In the genomic region with DNA sequence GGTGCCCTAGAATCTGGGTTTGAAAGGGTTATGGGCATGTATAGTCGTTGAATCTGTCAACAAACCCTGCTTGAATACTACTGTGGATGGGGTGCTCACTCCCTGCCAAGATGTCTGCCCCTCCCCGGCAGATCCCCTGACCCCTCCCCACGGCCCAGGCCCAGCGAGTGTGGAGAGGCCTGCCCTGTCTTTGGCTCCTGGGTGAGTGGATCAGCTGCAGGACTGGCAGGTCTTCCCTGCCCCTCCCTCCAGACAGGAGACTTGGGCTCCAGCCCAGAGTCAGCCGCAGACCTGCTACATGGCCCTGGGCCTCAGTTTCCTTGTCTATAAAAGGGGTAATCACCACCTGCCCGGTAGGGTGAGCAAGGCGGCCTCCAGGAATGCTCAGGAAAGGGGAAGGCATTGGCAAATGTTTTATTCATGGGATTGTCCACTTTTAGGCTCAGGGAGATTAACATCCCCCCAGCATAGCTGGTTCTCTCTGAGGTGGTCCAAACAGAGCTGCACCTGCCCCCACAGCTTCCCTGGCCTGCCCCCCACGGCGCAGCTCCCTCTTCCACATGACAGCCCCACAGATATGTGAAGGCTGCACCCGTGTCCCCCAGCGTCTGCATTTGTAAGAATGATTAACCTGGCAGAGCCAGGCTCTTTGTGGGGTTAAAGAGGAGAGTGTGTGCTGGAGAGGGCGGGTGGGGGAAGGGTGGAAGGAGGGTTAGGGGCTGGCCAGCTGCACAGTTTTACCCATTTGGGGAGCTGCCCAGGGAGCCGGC, we compare ENCODE assay signal across 15 cellular contexts. TPM values are rescaled to one million over a fixed set of nuclear protein-coding genes. Genes with fewer than 3 reads are reported as not detected.
DNase-seq lines count a peak whose midpoint lies in the region; ATAC-seq and TF ChIP-seq lines count a peak whose summit lies in the region.
"Had no signal": no experiment of that assay in that cellular context is flagged by ENCODE, and none has a peak within 500 bp of the region (broad histone marks: within the 10 kb centered on the region; RNA-seq: fewer than 3 reads in every experiment).

No MANE protein-coding gene starts in this region.

- ATAC-seq in naive thymus-derived CD8-positive, alpha-beta T cell = peak in 1 of 2 donors; percentile 7

- H4K20me1 ChIP-seq in BLaER1 = no peaks in the 10 kb centered on the region

- DNase-seq in Calu3 (peak; percentile 29), colonic mucosa (peak; percentile 71), NCI-H187 treated with DMSO at 0.1 percent for 48 hours (lab: John Stamatoyannopoulos, UW) (no peak), esophagus muscularis mucosa (ENCODE audit: extremely low spot score) (no peak), NCI-H1105 (lab: John Stamatoyannopoulos, UW) (no peak)
- no peak for DNase-seq in naive thymus-derived CD8-positive, alpha-beta T cell
- DNase-seq: effector CD4-positive, alpha-beta T cell; midbrain; NCI-H1092 treated with DMSO at 0.1 percent for 48 hours; NCI-H2227 treated with DMSO at 0.1 percent for 48 hours; upper lobe of right lung had no signal

- 73% methylated on average over 7 of the region's 13 CpGs for WGBS in esophagus muscularis mucosa

- TF ChIP-seq CTCF in Calu3 (IDR thresholded peaks at IDR 0.05; ENCODE audit: unreplicated experiment) = no peak
- no peak for TF ChIP-seq CTCF in colonic mucosa (IDR thresholded peaks at IDR 0.05)
- TF ChIP-seq CTCF in esophagus muscularis mucosa (IDR thresholded peaks at IDR 0.05) = no peak

- peaks cover 68% of the 10 kb centered on the region for H3K4me1 ChIP-seq in BLaER1
- peaks cover 36% of the 10 kb centered on the region for H3K4me1 ChIP-seq in colonic mucosa
- H3K4me1 ChIP-seq in esophagus muscularis mucosa = peaks cover 7 to 21% (median 11%) of the 10 kb centered on the region in 4 donors
- H3K4me1 ChIP-seq: prostate gland had no signal

- intact Hi-C loops in Calu3 (cut with micrococcal nuclease; ENCODE audit: unreplicated experiment) = loop anchor here (5.0 kb wide), 1 partner anchor 53 kb away; no protein-coding TSS in a partner anchor
- intact Hi-C loops in colonic mucosa (cut with DNase I) = no loop called here
- intact Hi-C loops in esophagus muscularis mucosa (cut with DNase I) = no loop called here

- no peak for TF ChIP-seq EP300 in esophagus muscularis mucosa (IDR thresholded peaks at IDR 0.05)

- peaks cover 32% of the 10 kb centered on the region for H3K36me3 Mint-ChIP-seq in Calu3 (ENCODE audit: insufficient read depth, unreplicated experiment)
- peaks cover 0 to 5% (median 3%) of the 10 kb centered on the region in 3 donors for H3K36me3 Mint-ChIP-seq in naive thymus-derived CD8-positive, alpha-beta T cell

- H3K9ac ChIP-seq in BLaER1 (peak overlapping the region; percentile 65; the same call in 1 of the 2 replicates), colonic mucosa (ENCODE audit: low read depth in 2 of 2, low read length in 2 of 2) (peak overlapping the region; percentile 66 to 84)

- peak overlapping the region; percentile 96 for H3K4me2 ChIP-seq in BLaER1

- TF ChIP-seq POLR2A in esophagus muscularis mucosa (IDR thresholded peaks at IDR 0.05; ENCODE audit: low read depth) = no peak

- peak overlapping the region; percentile 50 for H3K27ac Mint-ChIP-seq in Calu3 (ENCODE audit: unreplicated experiment)
- peak overlapping the region; percentile 13 to 95 (median 84) for H3K27ac Mint-ChIP-seq in naive thymus-derived CD8-positive, alpha-beta T cell

- H3K9me3 Mint-ChIP-seq in Calu3 (ENCODE audit: low read depth, unreplicated experiment) = no peaks in the 10 kb centered on the region
- no peaks in the 10 kb centered on the region for H3K9me3 Mint-ChIP-seq in naive thymus-derived CD8-positive, alpha-beta T cell

- peaks cover 66% of the 10 kb centered on the region for H3K4me1 Mint-ChIP-seq in Calu3 (ENCODE audit: low read depth, unreplicated experiment)
- peaks cover 24 to 70% (median 53%) of the 10 kb centered on the region in 4 donors for H3K4me1 Mint-ChIP-seq in naive thymus-derived CD8-positive, alpha-beta T cell

- 0 out of 2 replicates have a peak overlapping the region, but pooled peaks have one; percentile 42 for H3K4me3 ChIP-seq in BLaER1
- H3K4me3 ChIP-seq in colonic mucosa = no peak overlapping the region
- H3K4me3 ChIP-seq in esophagus muscularis mucosa = no peak overlapping the region
- H3K4me3 ChIP-seq: prostate gland, upper lobe of right lung had no signal

- H3K27me3 ChIP-seq in BLaER1 (no peaks in the 10 kb centered on the region), colonic mucosa (no peaks in the 10 kb centered on the region), esophagus muscularis mucosa (no peaks in the 10 kb centered on the region)
- H3K27me3 ChIP-seq: upper lobe of right lung had no signal

- POLR2A ChIA-PET in naive thymus-derived CD8-positive, alpha-beta T cell (lab: Charles Lee) = interaction anchor here (1.2 to 2.0 kb wide), 4 partner anchors 18 to 569 kb away, joined by 3 to 9 read pairs (median 4); a partner anchor contains a TSS

- H3K9me3 ChIP-seq in BLaER1 (no peaks in the 10 kb centered on the region), colonic mucosa (no peaks in the 10 kb centered on the region), esophagus muscularis mucosa (no peaks in the 10 kb centered on the region)
- H3K9me3 ChIP-seq: prostate gland, upper lobe of right lung had no signal

- peak overlapping the region; percentile 75 for H3K27ac ChIP-seq in BLaER1
- H3K27ac ChIP-seq in colonic mucosa = peak overlapping the region; percentile 93
- H3K27ac ChIP-seq in esophagus muscularis mucosa (replicated peaks in 1 of 4) = no peak overlapping the region
- H3K27ac ChIP-seq: C4-2B, prostate gland, upper lobe of right lung had no signal

- no peaks in the 10 kb centered on the region for H3K36me3 ChIP-seq in BLaER1
- H3K36me3 ChIP-seq in colonic mucosa = no peaks in the 10 kb centered on the region
- H3K36me3 ChIP-seq in esophagus muscularis mucosa = no peaks in the 10 kb centered on the region
- H3K36me3 ChIP-seq: prostate gland, upper lobe of right lung had no signal

- CTCF ChIA-PET in Calu3 (lab: Charles Lee) = interaction anchor here (0.5 to 1.0 kb wide), 3 partner anchors 17 to 714 kb away, joined by 3 to 5 read pairs (median 4); no protein-coding TSS in a partner anchor

- no TSS peak for BruUV-seq in Calu3 (replicated peaks; lab: Mats Ljungman, UMichigan)

- H3K27me3 Mint-ChIP-seq in Calu3 (ENCODE audit: unreplicated experiment) = no peaks in the 10 kb centered on the region
- no peaks in the 10 kb centered on the region for H3K27me3 Mint-ChIP-seq in naive thymus-derived CD8-positive, alpha-beta T cell
- H3K27me3 Mint-ChIP-seq: activated CD4-positive, alpha-beta T cell treated with anti-CD3 and anti-CD28 coated beads for 36 hours had no signal

- H3K4me3 Mint-ChIP-seq in Calu3 (ENCODE audit: low read depth, unreplicated experiment) = no peak overlapping the region
- peak overlapping the region in 7 of 10 donors; percentile 19 to 88 (median 66) for H3K4me3 Mint-ChIP-seq in naive thymus-derived CD8-positive, alpha-beta T cell

RNA-seq across cellular contexts. Expression of a gene that starts 18.5 kb away (rescaled TPM):
- total RNA-seq in Calu3 (2022) (63.4 and 104 TPM in 2 replicates), colonic mucosa (10 to 100 TPM; 13.7 to 17.4 TPM), esophagus muscularis mucosa (10 to 100 TPM in 3 of 4 donors, 1 to 10 TPM in 1; 10.0 to 19.9 (median 18.8) TPM)
- total RNA-seq in naive thymus-derived CD8-positive, alpha-beta T cell = under 1 TPM; 0.44 to 0.47 TPM
- under 1 TPM; 0.53 to 0.63 (median 0.55) TPM for polyA plus RNA-seq in naive thymus-derived CD8-positive, alpha-beta T cell

RNA-seq across cellular contexts. Expression of a gene that starts 46.4 kb away (rescaled TPM):
- total RNA-seq in Calu3 (2022) = 1.4 and 2.1 TPM in 2 replicates
- 1 to 10 TPM in 1 of 2 donors, under 1 TPM in 1; 0.90 to 1.0 TPM for total RNA-seq in colonic mucosa
- total RNA-seq in naive thymus-derived CD8-positive, alpha-beta T cell = 1 to 10 TPM; 4.3 to 6.1 TPM
- 10 to 100 TPM; 11.6 to 18.9 (median 13.7) TPM for polyA plus RNA-seq in naive thymus-derived CD8-positive, alpha-beta T cell
- under 1 TPM in 1 of 4 donors, not detected in 3; 0.17 TPM for total RNA-seq in esophagus muscularis mucosa

Comparison
In these comparisons a context has a peak if more than half of its experiments do, and no peak if none do; other contexts are left out.
1. H3K27ac ChIP-seq: peak in BLaER1 (single experiment) and colonic mucosa (single experiment); none in esophagus muscularis mucosa (0 of 4).
2. DNase-seq: peak in Calu3 (single experiment) and colonic mucosa (single experiment); none in naive thymus-derived CD8-positive, alpha-beta T cell (0 of 10), NCI-H187 treated with DMSO at 0.1 percent for 48 hours (single experiment), esophagus muscularis mucosa (single experiment) and NCI-H1105 (single experiment).
3. RNA of a gene that starts 18.5 kb away (total RNA-seq): 63.4 to 104 TPM in Calu3, 10.0 to 19.9 TPM in esophagus muscularis mucosa and 13.7 to 17.4 TPM in colonic mucosa; 0.44 to 0.47 TPM in naive thymus-derived CD8-positive, alpha-beta T cell; every median in the first group is over 4 times any median in the second.